ENCODE assay signal across 14 cellular contexts in genomic region chr12:24177889-24178288, GRCh38.
DNase-seq lines count a peak whose midpoint lies in the region; ATAC-seq and TF ChIP-seq lines count a peak whose summit lies in the region.
"Had no signal": no experiment of that assay in that cellular context is flagged by ENCODE, and none has a peak within 500 bp of the region (broad histone marks: within the 10 kb centered on the region; RNA-seq: fewer than 3 reads in every experiment).

No MANE protein-coding gene starts in this region.

- ATAC-seq in GM19035 (IDR thresholded peaks at IDR 0.05; ENCODE audit: unreplicated experiment), result peak; percentile 85
- peak; percentile 85 for ATAC-seq in GM21786 (IDR thresholded peaks at IDR 0.05; ENCODE audit: unreplicated experiment)
- ATAC-seq in HG03159 (IDR thresholded peaks at IDR 0.05; ENCODE audit: unreplicated experiment), result peak; percentile 88
- peak; percentile 57 for ATAC-seq in left lung
- no peak for ATAC-seq in activated T-cell treated with anti-CD3 and anti-CD28 coated beads, Interleukin-2, amount 50 U/mL, for 4 hours
- no peak for ATAC-seq in gastroesophageal sphincter

- H3K9me3 Mint-ChIP-seq in activated T-cell treated with anti-CD3 and anti-CD28 coated beads, Interleukin-2, amount 50 U/mL, for 4 hours, result peaks cover 3% of the 10 kb centered on the region

- H3K36me3 ChIP-seq in left lung, result no peaks in the 10 kb centered on the region
- no peaks in the 10 kb centered on the region for H3K36me3 ChIP-seq in gastroesophageal sphincter

- intact Hi-C loops in left lung (cut with DNase I), result no loop called here

- no peak overlapping the region for H3K4me3 Mint-ChIP-seq in activated T-cell treated with anti-CD3 and anti-CD28 coated beads, Interleukin-2, amount 50 U/mL, for 4 hours
- H3K4me3 Mint-ChIP-seq: neural crest cell had no signal

- TF ChIP-seq CTCF in left lung (IDR thresholded peaks at IDR 0.05) (no peak), gastroesophageal sphincter (IDR thresholded peaks at IDR 0.05) (no peak)

- H3K27me3 ChIP-seq in left lung (no peaks in the 10 kb centered on the region), gastroesophageal sphincter (no peaks in the 10 kb centered on the region)

- no peaks in the 10 kb centered on the region for H3K27me3 Mint-ChIP-seq in activated T-cell treated with anti-CD3 and anti-CD28 coated beads, Interleukin-2, amount 50 U/mL, for 4 hours (ENCODE audit: low read depth)

- TF ChIP-seq POLR2A in gastroesophageal sphincter (IDR thresholded peaks at IDR 0.05), result no peak

- H3K27ac ChIP-seq in left lung, result no peak overlapping the region
- no peak overlapping the region for H3K27ac ChIP-seq in gastroesophageal sphincter

- H3K4me3 ChIP-seq in left lung (no peak overlapping the region), gastroesophageal sphincter (no peak overlapping the region)

- H3K9me3 ChIP-seq in left lung (no peaks in the 10 kb centered on the region), gastroesophageal sphincter (no peaks in the 10 kb centered on the region)

- no peaks in the 10 kb centered on the region for H3K4me1 Mint-ChIP-seq in activated T-cell treated with anti-CD3 and anti-CD28 coated beads, Interleukin-2, amount 50 U/mL, for 4 hours (ENCODE audit: low read depth)

- no peak for TF ChIP-seq EP300 in gastroesophageal sphincter (IDR thresholded peaks at IDR 0.05)

- WGBS in gastroesophageal sphincter (ENCODE audit: low coverage in 1 of 2), 2 donors, result 70 to 73% methylated on average over 1 of the region's 1 CpG

- no peak for DNase-seq in left lung
- DNase-seq in activated T-cell treated with anti-CD3 and anti-CD28 coated beads, Interleukin-2, amount 50 U/mL, for 4 hours, result no peak
- no peak for DNase-seq in NCI-H2227 (lab: John Stamatoyannopoulos, UW; ENCODE audit: unreplicated experiment)
- DNase-seq in NCI-H226, result no peak
- DNase-seq: activated CD4-positive, alpha-beta T cell treated with anti-CD3 and anti-CD28 coated beads for 48 hours; activated naive CD4-positive, alpha-beta T cell treated with anti-CD3 and anti-CD28 coated beads, Interleukin-2, amount 50 U/mL, for 16 hours; NCI-H2171; SIG-M5; stimulated activated naive CD4-positive, alpha-beta T cell had no signal

- H3K4me1 ChIP-seq in left lung (no peaks in the 10 kb centered on the region), gastroesophageal sphincter (no peaks in the 10 kb centered on the region)

- H3K36me3 Mint-ChIP-seq in activated T-cell treated with anti-CD3 and anti-CD28 coated beads, Interleukin-2, amount 50 U/mL, for 4 hours (ENCODE audit: insufficient read depth), result no peaks in the 10 kb centered on the region

Comparison
In these comparisons a context has a peak if more than half of its experiments do, and no peak if none do; other contexts are left out.
1. ATAC-seq: peak in GM19035 (single experiment), GM21786 (single experiment), HG03159 (single experiment) and left lung (single experiment); none in activated T-cell treated with anti-CD3 and anti-CD28 coated beads, Interleukin-2, amount 50 U/mL, for 4 hours (0 of 2) and gastroesophageal sphincter (single experiment).